ENCODE assay signal across 16 cellular contexts in the genomic region with DNA sequence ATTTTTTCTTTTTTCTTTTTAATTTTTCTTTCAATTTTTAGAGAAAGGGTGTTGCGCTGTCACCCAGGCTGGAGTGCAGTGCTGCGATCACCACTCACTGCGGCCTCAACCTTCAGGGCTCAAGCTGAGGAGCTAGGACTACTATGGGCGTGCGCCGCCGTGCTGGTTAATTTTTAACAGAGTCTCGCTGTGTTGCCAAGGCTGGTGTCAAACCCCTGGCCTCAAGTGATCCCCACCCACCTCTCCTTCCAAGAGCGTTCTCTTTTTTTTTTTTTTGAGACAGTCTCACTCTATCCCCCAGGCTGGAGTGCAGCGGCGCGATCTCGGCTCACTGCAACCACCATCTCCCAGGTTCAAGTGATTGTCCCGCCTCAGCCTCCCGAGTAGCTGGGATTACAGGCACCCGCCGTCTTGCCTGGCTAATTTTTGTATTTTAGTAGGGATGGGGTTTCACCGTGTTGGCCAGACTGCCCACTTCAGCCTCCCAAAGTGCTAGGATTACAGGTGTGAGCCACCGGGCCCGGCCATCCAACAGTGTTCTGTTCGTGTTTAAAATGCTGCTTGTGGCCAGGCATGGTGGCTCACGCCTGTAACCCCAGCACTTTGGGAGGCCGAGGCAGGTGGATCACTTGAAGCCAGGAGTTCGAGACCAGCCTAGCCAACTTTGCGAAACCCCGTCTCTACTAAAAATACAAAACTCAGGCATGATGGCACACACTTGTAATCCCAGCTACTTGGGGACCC. TPM values are rescaled to one million over a fixed set of nuclear protein-coding genes. Genes with fewer than 3 reads are reported as not detected.
"Had no signal": no experiment of that assay in that cellular context is flagged by ENCODE, and none has a peak within 500 bp of the region (broad histone marks: within the 10 kb centered on the region; RNA-seq: fewer than 3 reads in every experiment).

No MANE protein-coding gene starts in this region.

- DNase-seq: activated B cell treated with CpG ODN at 0.5 μM for 24 hours; activated CD4-positive, alpha-beta T cell treated with anti-CD3 and anti-CD28 coated beads, Interleukin-2, amount 10 ng/mL, durations not matched to agents 24 days and 14 days; activated naive CD4-positive, alpha-beta T cell treated with Interleukin-2 at 50 U/mL for 16 hours; dorsolateral prefrontal cortex; endodermal cell; heart left ventricle; left ventricle myocardium inferior; mesendoderm; sigmoid colon; stimulated activated CD4-positive, alpha-beta T cell treated with anti-CD3 and anti-CD28 coated beads, Interleukin-1b, Interleukin-23, amount 100 ng/mL, for 48 hours; stimulated activated naive CD8-positive, alpha-beta T cell treated with anti-CD3 and anti-CD28 coated beads, Interleukin-15, amount 100 ng/mL, for 72 hours; T-helper 2 cell; testis had no signal

- H3K27me3 ChIP-seq: ascending aorta, dorsolateral prefrontal cortex, heart left ventricle, sigmoid colon, testis had no signal

- H3K4me3 ChIP-seq: ascending aorta, dorsolateral prefrontal cortex, heart left ventricle, left ventricle myocardium inferior, sigmoid colon, testis had no signal

- H3K4me3 Mint-ChIP-seq: activated B cell treated with CpG ODN at 0.5 μM for 24 hours; activated CD4-positive, alpha-beta T cell treated with anti-CD3 and anti-CD28 coated beads, Interleukin-2, amount 10 ng/mL, durations not matched to agents 24 days and 14 days; activated T-helper 1 cell treated with anti-CD3 and anti-CD28 coated beads, Interleukin-12 subunit alpha, Interleukin-12 subunit beta, Interleukin-2, Interleukin-4 antibody, amounts not matched to agents 30 ng/mL and 10 ng/mL and 1 ng/mL, durations not matched to agents 14 hours and 24 hours and 36 hours; endodermal cell; stimulated activated naive CD8-positive, alpha-beta T cell treated with anti-CD3 and anti-CD28 coated beads, Interleukin-15, amount 100 ng/mL, for 72 hours had no signal

- H3K27me3 Mint-ChIP-seq: activated B cell treated with CpG ODN at 0.5 μM for 24 hours; activated CD4-positive, alpha-beta T cell treated with anti-CD3 and anti-CD28 coated beads, Interleukin-2, amount 10 ng/mL, durations not matched to agents 24 days and 14 days; stimulated activated naive CD8-positive, alpha-beta T cell treated with anti-CD3 and anti-CD28 coated beads, Interleukin-15, amount 100 ng/mL, for 72 hours had no signal

- H3K9me3 Mint-ChIP-seq: activated B cell treated with CpG ODN at 0.5 μM for 24 hours; activated CD4-positive, alpha-beta T cell treated with anti-CD3 and anti-CD28 coated beads, Interleukin-2, amount 10 ng/mL, durations not matched to agents 24 days and 14 days; activated T-helper 1 cell treated with anti-CD3 and anti-CD28 coated beads, Interleukin-12 subunit alpha, Interleukin-12 subunit beta, Interleukin-2, Interleukin-4 antibody, amounts not matched to agents 30 ng/mL and 10 ng/mL and 1 ng/mL, durations not matched to agents 14 hours and 24 hours and 36 hours; endodermal cell; stimulated activated naive CD8-positive, alpha-beta T cell treated with anti-CD3 and anti-CD28 coated beads, Interleukin-15, amount 100 ng/mL, for 72 hours had no signal

- H3K27ac Mint-ChIP-seq: activated B cell treated with CpG ODN at 0.5 μM for 24 hours; activated CD4-positive, alpha-beta T cell treated with anti-CD3 and anti-CD28 coated beads, Interleukin-2, amount 10 ng/mL, durations not matched to agents 24 days and 14 days; activated T-helper 1 cell treated with anti-CD3 and anti-CD28 coated beads, Interleukin-12 subunit alpha, Interleukin-12 subunit beta, Interleukin-2, Interleukin-4 antibody, amounts not matched to agents 30 ng/mL and 10 ng/mL and 1 ng/mL, durations not matched to agents 14 hours and 24 hours and 36 hours; endodermal cell had no signal

- H3K27ac ChIP-seq: ascending aorta, heart left ventricle, left ventricle myocardium inferior, sigmoid colon, testis had no signal

- H3K4me1 ChIP-seq: ascending aorta, sigmoid colon, testis had no signal

- H3K9me3 ChIP-seq: ascending aorta, heart left ventricle, left ventricle myocardium inferior, sigmoid colon, testis had no signal

RNA-seq across cellular contexts. Expression of gene CPNE7, which starts 29.6 kb away (rescaled TPM):
- total RNA-seq: ascending aorta, left ventricle myocardium inferior, urinary bladder had no signal
